Comparison of ENCODE assay signal across 21 cellular contexts in genomic region chr4:52019941-52020657, GRCh38. TPM values are rescaled to one million over a fixed set of nuclear protein-coding genes. Genes with fewer than 3 reads are reported as not detected.
DNase-seq lines count a peak whose midpoint lies in the region; ATAC-seq and FAIRE-seq lines count a peak whose summit lies in the region.
"Had no signal": no experiment of that assay in that cellular context is flagged by ENCODE, and none has a peak within 500 bp of the region (broad histone marks: within the 10 kb centered on the region; RNA-seq: fewer than 3 reads in every experiment).

TSS of gene LRRC66 (minus strand) at chr4:52020363. CDS start at chr4:52017613, 2,750 bp downstream.

- DNase-seq in Right ventricle myocardium superior (peak; percentile 43), cardiac septum (ENCODE audit: low spot score) (no peak), SW480 (ENCODE audit: low spot score) (peak; percentile 30), iris pigment epithelial cell (ENCODE audit: low read depth) (peak; percentile 21), small intestine (peak; percentile 94), HAP-1 (ENCODE audit: low spot score in 2 of 2) (no peak)
- DNase-seq in activated effector memory CD4-positive, alpha-beta T cell treated with Interleukin-2 at 50 U/mL for 16 hours = no peak
- DNase-seq: activated CD4-positive, alpha-beta T cell treated with anti-CD3 and anti-CD28 coated beads for 36 hours; activated T-cell treated with anti-CD3 and anti-CD28 coated beads, Interleukin-2, amount 50 U/mL, for 24 hours; amniotic stem cell; esophagus squamous epithelium; hypothalamus; NCI-H2029 treated with DMSO at 0.1 percent for 48 hours; NCI-H526; stimulated activated CD4-positive, alpha-beta T cell treated with anti-CD3 and anti-CD28 coated beads, Interleukin-4, amount 100 ng/mL, for 1 hour; T-helper 2 cell had no signal

- peak within 1 kb of the TSS; percentile 56 to 83 for H3K27ac ChIP-seq in small intestine (ENCODE audit: low read depth in 1 of 2, low read length in 1 of 2)
- H3K27ac ChIP-seq: coronary artery, tibial nerve had no signal

- in situ Hi-C loops in HAP-1 (cut with MboI; ENCODE audit: low sequenced_read_pairs) = no loop called here

- H3K27me3 ChIP-seq in small intestine (ENCODE audit: control insufficient read depth in 2 of 2, insufficient read depth in 2 of 2, low read length in 2 of 2) (no peaks in the 10 kb centered on the region), HAP-1 (ENCODE audit: low read depth) (no peaks in the 10 kb centered on the region)
- H3K27me3 ChIP-seq: esophagus squamous epithelium, tibial nerve had no signal

- H3K36me3 ChIP-seq in small intestine (ENCODE audit: control insufficient read depth in 2 of 2, insufficient read depth in 2 of 2, low read length in 2 of 2) = peaks cover 0 to 2% of the 10 kb centered on the region in 2 donors
- H3K36me3 ChIP-seq in HAP-1 (replicated peaks) = peaks cover 13% of the 10 kb centered on the region

- H3K9me3 ChIP-seq in small intestine (ENCODE audit: control insufficient read depth, low read depth) (no peaks in the 10 kb centered on the region), HAP-1 (no peaks in the 10 kb centered on the region)
- H3K9me3 ChIP-seq: esophagus squamous epithelium, tibial nerve had no signal

- H3K4me1 ChIP-seq in small intestine (ENCODE audit: control insufficient read depth in 2 of 2, insufficient read depth in 1 of 2, low read depth in 1 of 2, low read length in 1 of 2) (no peaks in the 10 kb centered on the region), HAP-1 (no peaks in the 10 kb centered on the region)
- H3K4me1 ChIP-seq: esophagus squamous epithelium, tibial nerve had no signal

- ATAC-seq in Right ventricle myocardium superior (ENCODE audit: poor library complexity) (peak; percentile 43), GM21723 (IDR thresholded peaks at IDR 0.05; ENCODE audit: unreplicated experiment) (no peak)
- ATAC-seq: activated CD4-positive, alpha-beta T cell treated with anti-CD3 and anti-CD28 coated beads for 36 hours; sciatic nerve had no signal

- H3K4me3 ChIP-seq in small intestine (ENCODE audit: low read depth in 1 of 2, low read length in 2 of 2) = peak within 1 kb of the TSS in 1 of 2 donors; percentile 26
- no peak within 1 kb of the TSS for H3K4me3 ChIP-seq in HAP-1
- H3K4me3 ChIP-seq: coronary artery, esophagus squamous epithelium, tibial nerve had no signal

- intact Hi-C loops in Right ventricle myocardium superior (cut with DNase I) (loop anchor here (10.0 kb wide), 1 partner anchor 125 kb away; no protein-coding TSS in a partner anchor), cardiac septum (cut with DNase I) (loop anchor here (10.0 kb wide), 1 partner anchor 125 kb away; no protein-coding TSS in a partner anchor)

- 16 to 67% (median 40%) methylated on average over 6 of the region's 6 CpGs for WGBS in small intestine, 3 donors

- no peak for FAIRE-seq in small intestine (lab: Jason Lieb, UNC)

RNA-seq across cellular contexts. Expression of gene LRRC66, which starts in this region (rescaled TPM):
- total RNA-seq in Right ventricle myocardium superior = 0.32 TPM
- 0.86 TPM for total RNA-seq in cardiac septum
- 10 to 100 TPM; 12.7 to 16.8 (median 13.2) TPM for polyA plus RNA-seq in small intestine
- total RNA-seq: lower leg skin had no signal

Comparison
In these comparisons a context has a peak if more than half of its experiments do, and no peak if none do; other contexts are left out.
1. Peak in DNase-seq and ATAC-seq in Right ventricle myocardium superior; RNA of the gene not detected or under 1 TPM.
2. DNase-seq: peak in SW480 (single experiment), iris pigment epithelial cell (single experiment) and small intestine (single experiment); none in cardiac septum (single experiment), HAP-1 (0 of 2) and activated effector memory CD4-positive, alpha-beta T cell treated with Interleukin-2 at 50 U/mL for 16 hours (single experiment).